20 cellular contexts compared by ENCODE assay signal in the genomic region with DNA sequence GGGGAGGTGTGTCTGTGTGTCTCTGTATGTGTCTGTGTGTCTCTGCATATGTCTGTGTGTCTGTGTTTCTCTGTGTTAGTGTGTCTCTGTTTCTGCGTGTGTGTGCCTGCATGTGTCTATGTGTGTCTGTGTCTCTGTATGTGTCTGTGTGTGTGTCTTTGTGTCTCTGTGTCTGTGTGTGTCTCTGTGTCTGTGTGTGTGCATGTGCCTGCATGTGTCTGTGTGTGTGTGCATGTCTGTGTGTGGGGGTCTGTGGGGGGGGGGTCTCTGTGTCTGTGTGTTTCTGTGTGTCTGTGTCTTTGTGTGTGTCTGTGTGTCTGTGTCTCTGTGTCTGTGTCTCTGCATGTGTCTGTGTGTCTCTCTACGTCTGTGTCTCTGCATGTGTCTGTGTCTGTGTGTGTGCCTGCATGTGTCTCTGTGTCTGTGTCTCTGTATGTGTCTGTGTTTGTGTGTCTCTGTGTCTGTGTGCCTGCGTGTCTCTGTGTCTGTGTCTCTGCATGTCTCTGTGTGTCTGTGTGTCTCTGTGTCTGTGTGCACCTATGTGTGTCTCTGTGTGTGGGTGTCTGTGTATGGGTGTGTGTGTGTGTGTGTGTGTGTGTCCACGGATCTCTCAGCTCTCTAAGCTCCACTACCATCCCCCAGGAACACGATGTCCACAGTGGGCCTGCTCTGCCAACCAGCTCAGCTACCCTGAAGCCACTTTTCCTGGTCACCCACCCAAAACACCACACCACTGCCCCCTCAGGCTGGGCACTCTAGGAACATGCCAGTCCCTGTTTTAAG. TPM values are rescaled to one million over a fixed set of nuclear protein-coding genes. Genes with fewer than 3 reads are reported as not detected.
A peak's percentile ranks its signal among the peaks of the same experiment; 100 is the strongest.
DNase-seq lines count a peak whose midpoint lies in the region; ATAC-seq and TF ChIP-seq lines count a peak whose summit lies in the region.
"Had no signal": no experiment of that assay in that cellular context is flagged by ENCODE, and none has a peak within 500 bp of the region (broad histone marks: within the 10 kb centered on the region; RNA-seq: fewer than 3 reads in every experiment).

No MANE protein-coding gene starts in this region.

- H2AFZ ChIP-seq in H9 (ENCODE audit: low read length) = no peak overlapping the region
- no peak overlapping the region for H2AFZ ChIP-seq in osteoblast (ENCODE audit: low read length)

- H3K36me3 Mint-ChIP-seq in activated CD4-positive, alpha-beta T cell treated with anti-CD3 and anti-CD28 coated beads, Interleukin-2, amount 10 ng/mL, durations not matched to agents 24 days and 14 days (ENCODE audit: low read depth) = no peaks in the 10 kb centered on the region
- H3K36me3 Mint-ChIP-seq in H9 (ENCODE audit: insufficient read depth in 1 of 3, low read depth in 3 of 3) = no peaks in the 10 kb centered on the region
- peaks cover 20% of the 10 kb centered on the region for H3K36me3 Mint-ChIP-seq in effector memory CD8-positive, alpha-beta T cell (ENCODE audit: insufficient read depth)
- H3K36me3 Mint-ChIP-seq: WTC11 had no signal

- H3K27me3 ChIP-seq in H9 (ENCODE audit: insufficient read depth, low read length) (peaks cover 14% of the 10 kb centered on the region; the same call in 1 of the 2 replicates), osteoblast (ENCODE audit: insufficient read depth, low read length) (peaks cover 27% of the 10 kb centered on the region)

- no peak overlapping the region for H2BK15ac ChIP-seq in H9 (ENCODE audit: low read depth, low read length)

- no peak overlapping the region for H3K14ac ChIP-seq in H9 (ENCODE audit: insufficient read depth, low read length)

- intact Hi-C loops in activated CD4-positive, alpha-beta T cell treated with anti-CD3 and anti-CD28 coated beads, Interleukin-2, amount 10 ng/mL, durations not matched to agents 24 days and 14 days (cut with micrococcal nuclease) = loop anchor here (5.0 kb wide), 1 partner anchor 122 kb away; no protein-coding TSS in a partner anchor
- intact Hi-C loops in posterior vena cava (cut with DNase I) = no loop called here

- no peak overlapping the region for H4K5ac ChIP-seq in H9 (ENCODE audit: insufficient read length, low read depth, low read length)

- H2BK120ac ChIP-seq in H9 (ENCODE audit: low read depth, low read length, poor library complexity, severe bottlenecking) = no peak overlapping the region

- H3K27me3 Mint-ChIP-seq in activated CD4-positive, alpha-beta T cell treated with anti-CD3 and anti-CD28 coated beads, Interleukin-2, amount 10 ng/mL, durations not matched to agents 24 days and 14 days = peaks cover 55% of the 10 kb centered on the region
- H3K27me3 Mint-ChIP-seq in H9 (ENCODE audit: low read depth) = peaks cover 44% of the 10 kb centered on the region
- no peaks in the 10 kb centered on the region for H3K27me3 Mint-ChIP-seq in effector memory CD8-positive, alpha-beta T cell

- TF ChIP-seq CTCF in H9 (conservative IDR thresholded peaks at IDR 0.05) (no peak), osteoblast (IDR thresholded peaks at IDR 0.05; ENCODE audit: extremely low read depth, low read depth, low read length) (no peak)

- H2BK5ac ChIP-seq in H9 (ENCODE audit: insufficient read length, low read length) = no peak overlapping the region

- H3T11ph ChIP-seq in H9 (ENCODE audit: low read length) = no peak overlapping the region

- no peaks in the 10 kb centered on the region; the same call in 1 of the 2 replicates for H3K4me1 ChIP-seq in H9 (ENCODE audit: insufficient read depth, low read length)
- H3K4me1 ChIP-seq in osteoblast (ENCODE audit: insufficient read depth, low read length) = no peaks in the 10 kb centered on the region

- H3K4me3 ChIP-seq in osteoblast (ENCODE audit: insufficient read depth, low read length) = no peak overlapping the region
- H3K4me3 ChIP-seq: A549, gastroesophageal sphincter, right lobe of liver had no signal

- H3K27ac Mint-ChIP-seq in activated CD4-positive, alpha-beta T cell treated with anti-CD3 and anti-CD28 coated beads, Interleukin-2, amount 10 ng/mL, durations not matched to agents 24 days and 14 days = peak overlapping the region; percentile 61
- H3K27ac Mint-ChIP-seq in H9 = no peak overlapping the region
- H3K27ac Mint-ChIP-seq in effector memory CD8-positive, alpha-beta T cell = peak overlapping the region; percentile 8 to 82
- H3K27ac Mint-ChIP-seq: HFFc6, WTC11 had no signal

- no peak overlapping the region for H3K27ac ChIP-seq in H9 (ENCODE audit: insufficient read length, low read depth, low read length)
- no peak overlapping the region for H3K27ac ChIP-seq in osteoblast (ENCODE audit: low read depth, low read length)
- H3K27ac ChIP-seq: A549, epithelial cell of prostate, gastroesophageal sphincter, right lobe of liver, RWPE1 had no signal

- no peak overlapping the region for H3K23ac ChIP-seq in H9 (ENCODE audit: insufficient read length, low read depth, low read length)

- WGBS in H9 (ENCODE audit: extremely low coverage, insufficient read length, low lambda C conversion rate) = no CpG with 5 or more reads among the region's 5 CpGs

- H3K79me2 ChIP-seq in H9 (ENCODE audit: insufficient read depth, low read length) = no peaks in the 10 kb centered on the region
- H3K79me2 ChIP-seq in osteoblast (ENCODE audit: insufficient read depth, low read length) = no peaks in the 10 kb centered on the region

- H3K4me2 ChIP-seq in H9 (ENCODE audit: insufficient read depth, insufficient read length, low read length) (no peak overlapping the region), osteoblast (ENCODE audit: insufficient read depth, low read length) (no peak overlapping the region)
- H3K4me2 ChIP-seq: A549 had no signal

- H4K8ac ChIP-seq in H9 (replicated peaks; ENCODE audit: insufficient read length, low read depth, low read length) = no peak overlapping the region

- no peak overlapping the region for H3K9ac ChIP-seq in H9 (ENCODE audit: extremely low read depth, insufficient read length, low read length)

- peak overlapping the region; percentile 10 for H3K4me3 Mint-ChIP-seq in activated CD4-positive, alpha-beta T cell treated with anti-CD3 and anti-CD28 coated beads, Interleukin-2, amount 10 ng/mL, durations not matched to agents 24 days and 14 days
- H3K4me3 Mint-ChIP-seq in H9 = no peak overlapping the region; a peak in 1 of 5 replicates
- H3K4me3 Mint-ChIP-seq in effector memory CD8-positive, alpha-beta T cell = peak overlapping the region; percentile 93 to 94
- H3K4me3 Mint-ChIP-seq: HFFc6, WTC11 had no signal

- no peaks in the 10 kb centered on the region for H3K9me3 Mint-ChIP-seq in activated CD4-positive, alpha-beta T cell treated with anti-CD3 and anti-CD28 coated beads, Interleukin-2, amount 10 ng/mL, durations not matched to agents 24 days and 14 days
- no peaks in the 10 kb centered on the region; a peak in 1 of 5 replicates for H3K9me3 Mint-ChIP-seq in H9
- no peaks in the 10 kb centered on the region for H3K9me3 Mint-ChIP-seq in effector memory CD8-positive, alpha-beta T cell
- H3K9me3 Mint-ChIP-seq: HFFc6, WTC11 had no signal

- H4K91ac ChIP-seq in H9 (ENCODE audit: insufficient read length, low read depth, low read length) = no peak overlapping the region

- no peak overlapping the region for H2BK20ac ChIP-seq in H9 (ENCODE audit: low read depth, low read length, poor library complexity, severe bottlenecking)

- H3K9me3 ChIP-seq in H9 (ENCODE audit: control insufficient read depth, low read depth, low read length) = no peaks in the 10 kb centered on the region
- H3K9me3 ChIP-seq in osteoblast (ENCODE audit: low read depth, low read length) = no peaks in the 10 kb centered on the region
- H3K9me3 ChIP-seq: A549, gastroesophageal sphincter, right lobe of liver had no signal

- no peak for DNase-seq in activated CD4-positive, alpha-beta T cell treated with anti-CD3 and anti-CD28 coated beads, Interleukin-2, amount 10 ng/mL, durations not matched to agents 24 days and 14 days
- no peak for DNase-seq in activated CD4-positive, alpha-beta T cell treated with anti-CD3 and anti-CD28 coated beads, Interleukin-2, amount 50 U/mL, for 4 hours
- DNase-seq in H9 (peak; percentile 18), posterior vena cava (ENCODE audit: low spot score) (peak; percentile 2), SK-N-DZ (ENCODE audit: low spot score) (no peak), osteoblast (ENCODE audit: insufficient read length, low spot score, missing footprints) (no peak)
- no peak for DNase-seq in effector memory CD8-positive, alpha-beta T cell
- DNase-seq: EL; HFFc6; KG1; mesenchymal stem cell; NCI-H226; NK-92 treated with Interleukin-12 subunit alpha and Interleukin-12 subunit beta, amount 100 ng/mL, for 24 hours had no signal

- no peak overlapping the region for H3K4ac ChIP-seq in H9 (ENCODE audit: low read depth, low read length)

- H3K56ac ChIP-seq in H9 (ENCODE audit: insufficient read length, low read depth, low read length) = no peak overlapping the region

- no peak overlapping the region for H2BK12ac ChIP-seq in H9 (ENCODE audit: insufficient read length, low read depth, low read length)

- no peak overlapping the region for H3K18ac ChIP-seq in H9 (ENCODE audit: insufficient read length, low read depth, low read length)

- H2AK5ac ChIP-seq in H9 (ENCODE audit: insufficient read length, low read length) = no peak overlapping the region

- no peak for ATAC-seq in effector memory CD8-positive, alpha-beta T cell (replicated peaks)
- no peak for ATAC-seq in HG03520 (IDR thresholded peaks at IDR 0.05; ENCODE audit: unreplicated experiment)
- ATAC-seq: A549, gastroesophageal sphincter, right lobe of liver, WTC11 had no signal

- H4K20me1 ChIP-seq in H9 (ENCODE audit: control insufficient read depth, insufficient read depth, insufficient read length) = no peaks in the 10 kb centered on the region
- H4K20me1 ChIP-seq in osteoblast (ENCODE audit: insufficient read depth, low read length) = no peaks in the 10 kb centered on the region

- peaks cover 32% of the 10 kb centered on the region for H3K4me1 Mint-ChIP-seq in activated CD4-positive, alpha-beta T cell treated with anti-CD3 and anti-CD28 coated beads, Interleukin-2, amount 10 ng/mL, durations not matched to agents 24 days and 14 days
- peaks cover 14 to 17% of the 10 kb centered on the region in 2 experiments for H3K4me1 Mint-ChIP-seq in H9
- peaks cover 58 to 68% of the 10 kb centered on the region in 2 donors for H3K4me1 Mint-ChIP-seq in effector memory CD8-positive, alpha-beta T cell (ENCODE audit: low read depth in 2 of 2)

- peaks cover 8% of the 10 kb centered on the region for H3K23me2 ChIP-seq in H9 (ENCODE audit: insufficient read length, low read depth, low read length, poor library complexity, severe bottlenecking)

- no peaks in the 10 kb centered on the region for H3K36me3 ChIP-seq in osteoblast (ENCODE audit: insufficient read depth, low read length)
- H3K36me3 ChIP-seq: gastroesophageal sphincter, right lobe of liver had no signal

- no peaks in the 10 kb centered on the region for H3K79me1 ChIP-seq in H9 (ENCODE audit: insufficient read depth, low read depth, low read length, poor library complexity, severe bottlenecking)

RNA-seq across cellular contexts. Expression of a gene that starts 41.7 kb away (rescaled TPM):
- 0.63 and 0.66 TPM in 2 replicates for total RNA-seq in activated CD4-positive, alpha-beta T cell treated with anti-CD3 and anti-CD28 coated beads, Interleukin-2, amount 10 ng/mL, durations not matched to agents 24 days and 14 days
- 17.6 and 20.0 TPM in 2 replicates for total RNA-seq in H9 (2021)
- total RNA-seq in posterior vena cava = 1 to 10 TPM in 1 of 2 donors, under 1 TPM in 1; 0.81 to 1.1 TPM
- 0.12 TPM in 1 of 2 replicates, not detected in the other for polyA plus RNA-seq in SK-N-DZ (2014; cell fraction: cytosol; rRNA removed)
- 2.3 and 2.8 TPM in 2 replicates for polyA plus RNA-seq in SK-N-DZ (2014; cell fraction: nucleus; rRNA removed)
- total RNA-seq in osteoblast = 1.1 TPM in 1 of 2 replicates, not detected in the other
- total RNA-seq: HFFc6 had no signal

Comparison
In these comparisons a context has a peak if more than half of its experiments do, and no peak if none do; other contexts are left out.
1. DNase-seq: peak in H9 (single experiment) and posterior vena cava (single experiment); none in activated CD4-positive, alpha-beta T cell treated with anti-CD3 and anti-CD28 coated beads, Interleukin-2, amount 10 ng/mL, durations not matched to agents 24 days and 14 days (single experiment), activated CD4-positive, alpha-beta T cell treated with anti-CD3 and anti-CD28 coated beads, Interleukin-2, amount 50 U/mL, for 4 hours (0 of 2), effector memory CD8-positive, alpha-beta T cell (0 of 3), SK-N-DZ (single experiment) and osteoblast (single experiment).
2. H3K27ac Mint-ChIP-seq: peak in activated CD4-positive, alpha-beta T cell treated with anti-CD3 and anti-CD28 coated beads, Interleukin-2, amount 10 ng/mL, durations not matched to agents 24 days and 14 days (single experiment) and effector memory CD8-positive, alpha-beta T cell (2 of 2); none in H9 (0 of 3).
3. H3K4me3 Mint-ChIP-seq: peak in activated CD4-positive, alpha-beta T cell treated with anti-CD3 and anti-CD28 coated beads, Interleukin-2, amount 10 ng/mL, durations not matched to agents 24 days and 14 days (single experiment) and effector memory CD8-positive, alpha-beta T cell (2 of 2); none in H9 (0 of 2).